Comparison of ENCODE assay signal across 9 cellular contexts in the genomic region with DNA sequence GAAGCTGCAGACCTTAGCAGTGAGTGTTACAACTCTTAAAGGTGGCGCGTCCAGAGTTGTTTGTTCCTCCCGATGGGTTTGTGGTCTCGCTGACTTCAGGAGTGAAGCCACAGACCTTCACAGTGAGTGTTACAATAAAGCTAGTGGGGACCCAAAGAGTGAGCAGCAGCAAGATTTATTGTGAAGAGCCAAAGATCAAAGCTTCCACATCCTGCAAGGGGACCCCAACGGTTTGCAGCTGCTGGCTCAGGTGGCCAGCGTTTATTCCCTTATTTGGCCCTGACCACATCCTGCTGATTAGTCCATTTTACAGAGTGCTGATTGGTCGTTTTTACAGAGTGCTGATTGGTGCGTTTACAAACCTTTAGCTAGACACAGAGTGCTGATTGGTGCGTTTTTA. TPM values are rescaled to one million over a fixed set of nuclear protein-coding genes. Genes with fewer than 3 reads are reported as not detected.
DNase-seq lines count a peak whose midpoint lies in the region; ATAC-seq lines count a peak whose summit lies in the region.
"Not testable (repeated sequence)": the region's sequence is repeated elsewhere in the genome, so short reads cannot be mapped to it uniquely, and the experiment has no call there.
"Had no signal": no experiment of that assay in that cellular context is flagged by ENCODE, and none has a peak within 500 bp of the region (broad histone marks: within the 10 kb centered on the region; RNA-seq: fewer than 3 reads in every experiment).

No MANE protein-coding gene starts in this region.

- not testable (repeated sequence) for H3K9me3 Mint-ChIP-seq in CD4-positive, CD25-positive, alpha-beta regulatory T cell; T-helper 2 cell treated with Interferon-gamma antibody and Interleukin-4, amounts not matched to agents 5 μg/mL and 100 μg/mL, for 36 hours; activated CD8-positive, alpha-beta memory T cell treated with anti-CD3 and anti-CD28 coated beads, Interleukin-2, amount 10 ng/mL, durations not matched to agents 7 days and 5 days (ENCODE audit: low read depth)

- not testable (repeated sequence) for H3K27ac ChIP-seq in CD4-positive, CD25-positive, alpha-beta regulatory T cell (ENCODE audit: insufficient read depth, low read length, poor library complexity, severe bottlenecking)

- peaks cover 0 to 12% (median 7%) of the 10 kb centered on the region in 4 donors for H3K4me1 Mint-ChIP-seq in CD4-positive, CD25-positive, alpha-beta regulatory T cell
- peaks cover 15% of the 10 kb centered on the region for H3K4me1 Mint-ChIP-seq in T-helper 2 cell treated with Interferon-gamma antibody and Interleukin-4, amounts not matched to agents 5 μg/mL and 100 μg/mL, for 36 hours (ENCODE audit: low read depth)
- H3K4me1 Mint-ChIP-seq in activated CD8-positive, alpha-beta memory T cell treated with anti-CD3 and anti-CD28 coated beads, Interleukin-2, amount 10 ng/mL, durations not matched to agents 7 days and 5 days: peaks cover 22% of the 10 kb centered on the region

- not testable (repeated sequence) for H3K27me3 ChIP-seq in CD4-positive, CD25-positive, alpha-beta regulatory T cell (ENCODE audit: control insufficient read depth, insufficient read depth, low read length)

- peak in 2 of 3 donors; percentile 24 to 54 for DNase-seq in CD4-positive, CD25-positive, alpha-beta regulatory T cell
- peak; percentile 69 for DNase-seq in MV-4-11 (lab: John Stamatoyannopoulos, UW)
- peak; percentile 4 for DNase-seq in T-helper 2 cell treated with Interferon-gamma antibody and Interleukin-4, amounts not matched to agents 5 μg/mL and 100 μg/mL, for 36 hours (ENCODE audit: low spot score)
- DNase-seq in activated CD8-positive, alpha-beta memory T cell treated with anti-CD3 and anti-CD28 coated beads, Interleukin-2, amount 10 ng/mL, durations not matched to agents 7 days and 5 days: peak; percentile 79
- DNase-seq in activated gamma-delta T cell treated with Interleukin-2 at 50 U/mL for 16 hours: peak; percentile 45
- peak; percentile 71 for DNase-seq in central memory CD4-positive, alpha-beta T cell
- peak; percentile 5 for DNase-seq in stimulated activated CD4-positive, alpha-beta T cell treated with anti-CD3 and anti-CD28 coated beads, Interleukin-15, amount 100 ng/mL, for 24 hours
- peak; percentile 26 for DNase-seq in stimulated activated naive CD8-positive, alpha-beta T cell treated with anti-CD3 and anti-CD28 coated beads, Interleukin-15, Interleukin-2, amounts not matched to agents 100 U/mL and 50 U/mL, for 24 hours

- CTCF ChIA-PET in activated CD8-positive, alpha-beta memory T cell treated with anti-CD3 and anti-CD28 coated beads, Interleukin-2, amount 10 ng/mL, durations not matched to agents 7 days and 5 days (lab: Charles Lee): interaction anchor here (1.1 to 2.0 kb wide), 6 partner anchors 11 to 100 kb away, joined by 3 to 7 read pairs (median 4); a partner anchor contains a TSS

- H3K27me3 Mint-ChIP-seq in CD4-positive, CD25-positive, alpha-beta regulatory T cell: peaks cover 10% of the 10 kb centered on the region
- not testable (repeated sequence) for H3K27me3 Mint-ChIP-seq in T-helper 2 cell treated with Interferon-gamma antibody and Interleukin-4, amounts not matched to agents 5 μg/mL and 100 μg/mL, for 36 hours (ENCODE audit: low read depth); activated CD8-positive, alpha-beta memory T cell treated with anti-CD3 and anti-CD28 coated beads, Interleukin-2, amount 10 ng/mL, durations not matched to agents 7 days and 5 days

- not testable (repeated sequence) for H3K36me3 ChIP-seq in CD4-positive, CD25-positive, alpha-beta regulatory T cell (ENCODE audit: control insufficient read depth, insufficient read depth, low read length)

- H3K4me3 ChIP-seq in CD4-positive, CD25-positive, alpha-beta regulatory T cell (ENCODE audit: low read depth, low read length): not testable (repeated sequence)

- not testable (repeated sequence) for H3K4me3 Mint-ChIP-seq in CD4-positive, CD25-positive, alpha-beta regulatory T cell
- H3K4me3 Mint-ChIP-seq in T-helper 2 cell treated with Interferon-gamma antibody and Interleukin-4, amounts not matched to agents 5 μg/mL and 100 μg/mL, for 36 hours: peak overlapping the region; percentile 29
- H3K4me3 Mint-ChIP-seq in activated CD8-positive, alpha-beta memory T cell treated with anti-CD3 and anti-CD28 coated beads, Interleukin-2, amount 10 ng/mL, durations not matched to agents 7 days and 5 days: peak overlapping the region; percentile 12

- H3K4me1 ChIP-seq in CD4-positive, CD25-positive, alpha-beta regulatory T cell (ENCODE audit: control insufficient read depth, insufficient read depth, low read length, poor library complexity, severe bottlenecking): not testable (repeated sequence)

- not testable (repeated sequence) for H3K9me3 ChIP-seq in CD4-positive, CD25-positive, alpha-beta regulatory T cell (ENCODE audit: control insufficient read depth in 2 of 2, low read length in 2 of 2)

- H3K27ac Mint-ChIP-seq in CD4-positive, CD25-positive, alpha-beta regulatory T cell: not testable (repeated sequence)
- H3K27ac Mint-ChIP-seq in T-helper 2 cell treated with Interferon-gamma antibody and Interleukin-4, amounts not matched to agents 5 μg/mL and 100 μg/mL, for 36 hours: peak overlapping the region; percentile 81
- peak overlapping the region; percentile 81 for H3K27ac Mint-ChIP-seq in activated CD8-positive, alpha-beta memory T cell treated with anti-CD3 and anti-CD28 coated beads, Interleukin-2, amount 10 ng/mL, durations not matched to agents 7 days and 5 days

- peak in 1 of 2 donors; percentile 18 for ATAC-seq in CD4-positive, CD25-positive, alpha-beta regulatory T cell (ENCODE audit: low read depth in 2 of 2)
- ATAC-seq in activated CD8-positive, alpha-beta memory T cell treated with anti-CD3 and anti-CD28 coated beads, Interleukin-2, amount 10 ng/mL, durations not matched to agents 7 days and 5 days: peak; percentile 88
- ATAC-seq in stimulated activated naive CD8-positive, alpha-beta T cell treated with anti-CD3 and anti-CD28 coated beads, Interleukin-15, Interleukin-2, amounts not matched to agents 100 U/mL and 50 U/mL, for 24 hours: peak; percentile 72

- H3K36me3 Mint-ChIP-seq in CD4-positive, CD25-positive, alpha-beta regulatory T cell; T-helper 2 cell treated with Interferon-gamma antibody and Interleukin-4, amounts not matched to agents 5 μg/mL and 100 μg/mL, for 36 hours (ENCODE audit: low read depth): not testable (repeated sequence)
- peaks cover 16% of the 10 kb centered on the region for H3K36me3 Mint-ChIP-seq in activated CD8-positive, alpha-beta memory T cell treated with anti-CD3 and anti-CD28 coated beads, Interleukin-2, amount 10 ng/mL, durations not matched to agents 7 days and 5 days

RNA-seq across cellular contexts. Expression of a gene that starts 38.3 kb away (rescaled TPM):
- total RNA-seq in CD4-positive, CD25-positive, alpha-beta regulatory T cell: 0.62 TPM
- 1 to 10 TPM; 1.5 to 4.6 (median 2.9) TPM for polyA plus RNA-seq in CD4-positive, CD25-positive, alpha-beta regulatory T cell
- total RNA-seq in activated CD8-positive, alpha-beta memory T cell treated with anti-CD3 and anti-CD28 coated beads, Interleukin-2, amount 10 ng/mL, durations not matched to agents 7 days and 5 days: 1 to 10 TPM; 3.4 to 9.8 TPM
- total RNA-seq: lung microvascular endothelial cell had no signal

RNA-seq across cellular contexts. Expression of a gene that starts 58.5 kb away (rescaled TPM):
- total RNA-seq in CD4-positive, CD25-positive, alpha-beta regulatory T cell: 14.7 TPM
- polyA plus RNA-seq in CD4-positive, CD25-positive, alpha-beta regulatory T cell: 1 to 10 TPM; 3.8 to 4.7 (median 4.0) TPM
- 1 to 10 TPM; 4.8 to 8.1 TPM for total RNA-seq in activated CD8-positive, alpha-beta memory T cell treated with anti-CD3 and anti-CD28 coated beads, Interleukin-2, amount 10 ng/mL, durations not matched to agents 7 days and 5 days

RNA-seq across cellular contexts. Expression of a gene that starts 58.6 kb away (rescaled TPM):
- total RNA-seq in CD4-positive, CD25-positive, alpha-beta regulatory T cell: 14.3 TPM
- 10 to 100 TPM; 22.0 to 25.8 (median 23.1) TPM for polyA plus RNA-seq in CD4-positive, CD25-positive, alpha-beta regulatory T cell
- total RNA-seq in activated CD8-positive, alpha-beta memory T cell treated with anti-CD3 and anti-CD28 coated beads, Interleukin-2, amount 10 ng/mL, durations not matched to agents 7 days and 5 days: 10 to 100 TPM; 47.0 to 49.9 TPM

Comparison
In these comparisons a context has a peak if more than half of its experiments do, and no peak if none do; other contexts are left out.
1. DNase-seq: peak in every context shown above with its lines; median percentile 79 in activated CD8-positive, alpha-beta memory T cell treated with anti-CD3 and anti-CD28 coated beads, Interleukin-2, amount 10 ng/mL, durations not matched to agents 7 days and 5 days; 71 in central memory CD4-positive, alpha-beta T cell; 69 in MV-4-11; 45 in activated gamma-delta T cell treated with Interleukin-2 at 50 U/mL for 16 hours; 39 in CD4-positive, CD25-positive, alpha-beta regulatory T cell; 26 in stimulated activated naive CD8-positive, alpha-beta T cell treated with anti-CD3 and anti-CD28 coated beads, Interleukin-15, Interleukin-2, amounts not matched to agents 100 U/mL and 50 U/mL, for 24 hours; 5 in stimulated activated CD4-positive, alpha-beta T cell treated with anti-CD3 and anti-CD28 coated beads, Interleukin-15, amount 100 ng/mL, for 24 hours; 4 in T-helper 2 cell treated with Interferon-gamma antibody and Interleukin-4, amounts not matched to agents 5 μg/mL and 100 μg/mL, for 36 hours.